ENCODE assay signal across 1 cellular context in the genomic region with DNA sequence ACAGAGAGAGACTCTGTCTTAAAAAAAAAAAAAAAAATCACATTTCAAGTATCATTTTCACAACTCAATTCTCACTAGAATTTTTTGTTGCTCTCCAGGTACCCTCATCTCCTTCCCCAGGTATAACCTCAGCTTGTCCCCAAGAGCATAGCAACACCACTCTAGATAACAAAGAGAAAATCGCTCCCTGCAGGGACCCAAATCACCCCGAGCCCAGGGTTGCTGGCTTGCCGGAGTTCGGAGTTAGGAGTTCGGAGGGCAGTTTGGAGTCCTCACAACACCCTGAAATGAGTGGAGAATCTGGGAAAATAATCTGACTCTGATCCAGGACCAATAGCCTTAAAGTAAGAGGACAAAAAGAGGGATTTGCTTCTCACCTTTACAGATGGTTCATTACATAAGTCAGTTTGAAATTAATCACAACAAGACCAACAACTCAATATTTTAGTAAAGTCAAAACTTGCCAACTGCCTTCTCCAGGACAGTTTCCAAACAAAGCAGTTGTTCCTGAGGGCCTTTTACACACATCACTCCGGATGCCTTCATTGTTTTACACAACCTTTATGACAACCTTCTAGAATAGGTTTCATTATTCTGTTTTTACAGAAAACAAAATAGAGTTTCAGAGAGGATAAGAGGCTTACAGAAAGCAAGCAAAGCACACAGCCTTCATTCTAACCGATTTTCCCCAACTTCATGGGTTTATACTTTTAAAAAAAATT.
TF ChIP-seq lines count a peak whose summit lies in the region.

No MANE protein-coding gene starts in this region.

TF ChIP-seq in WTC11, 78 proteins besides CTCF, POLR2A, EP300 and RAD21 (continued from another document):
- TF ChIP-seq GRHL2 (CRISPR knock-in tag; IDR thresholded peaks at IDR 0.05; ENCODE audit: insufficient replicate concordance, severe bottlenecking) (no peak), SMAD3 (CRISPR knock-in tag; IDR thresholded peaks at IDR 0.05; ENCODE audit: borderline replicate concordance) (no peak), GTF2I (CRISPR knock-in tag; conservative IDR thresholded peaks at IDR 0.05) (no peak), ELF4 (CRISPR knock-in tag; IDR thresholded peaks at IDR 0.05; ENCODE audit: low read depth) (no peak), MYBL2 (CRISPR knock-in tag; IDR thresholded peaks at IDR 0.05) (no peak)
- TF ChIP-seq, protein P1, sequence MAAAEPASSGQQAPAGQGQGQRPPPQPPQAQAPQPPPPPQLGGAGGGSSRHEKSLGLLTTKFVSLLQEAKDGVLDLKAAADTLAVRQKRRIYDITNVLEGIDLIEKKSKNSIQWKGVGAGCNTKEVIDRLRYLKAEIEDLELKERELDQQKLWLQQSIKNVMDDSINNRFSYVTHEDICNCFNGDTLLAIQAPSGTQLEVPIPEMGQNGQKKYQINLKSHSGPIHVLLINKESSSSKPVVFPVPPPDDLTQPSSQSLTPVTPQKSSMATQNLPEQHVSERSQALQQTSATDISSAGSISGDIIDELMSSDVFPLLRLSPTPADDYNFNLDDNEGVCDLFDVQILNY (CRISPR knock-in tag; IDR thresholded peaks at IDR 0.05): no peak
- TF ChIP-seq, protein P2, sequence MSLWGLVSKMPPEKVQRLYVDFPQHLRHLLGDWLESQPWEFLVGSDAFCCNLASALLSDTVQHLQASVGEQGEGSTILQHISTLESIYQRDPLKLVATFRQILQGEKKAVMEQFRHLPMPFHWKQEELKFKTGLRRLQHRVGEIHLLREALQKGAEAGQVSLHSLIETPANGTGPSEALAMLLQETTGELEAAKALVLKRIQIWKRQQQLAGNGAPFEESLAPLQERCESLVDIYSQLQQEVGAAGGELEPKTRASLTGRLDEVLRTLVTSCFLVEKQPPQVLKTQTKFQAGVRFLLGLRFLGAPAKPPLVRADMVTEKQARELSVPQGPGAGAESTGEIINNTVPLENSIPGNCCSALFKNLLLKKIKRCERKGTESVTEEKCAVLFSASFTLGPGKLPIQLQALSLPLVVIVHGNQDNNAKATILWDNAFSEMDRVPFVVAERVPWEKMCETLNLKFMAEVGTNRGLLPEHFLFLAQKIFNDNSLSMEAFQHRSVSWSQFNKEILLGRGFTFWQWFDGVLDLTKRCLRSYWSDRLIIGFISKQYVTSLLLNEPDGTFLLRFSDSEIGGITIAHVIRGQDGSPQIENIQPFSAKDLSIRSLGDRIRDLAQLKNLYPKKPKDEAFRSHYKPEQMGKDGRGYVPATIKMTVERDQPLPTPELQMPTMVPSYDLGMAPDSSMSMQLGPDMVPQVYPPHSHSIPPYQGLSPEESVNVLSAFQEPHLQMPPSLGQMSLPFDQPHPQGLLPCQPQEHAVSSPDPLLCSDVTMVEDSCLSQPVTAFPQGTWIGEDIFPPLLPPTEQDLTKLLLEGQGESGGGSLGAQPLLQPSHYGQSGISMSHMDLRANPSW (CRISPR knock-in tag; conservative IDR thresholded peaks at IDR 0.05; ENCODE audit: low read depth): no peak
- TF ChIP-seq, protein P3, sequence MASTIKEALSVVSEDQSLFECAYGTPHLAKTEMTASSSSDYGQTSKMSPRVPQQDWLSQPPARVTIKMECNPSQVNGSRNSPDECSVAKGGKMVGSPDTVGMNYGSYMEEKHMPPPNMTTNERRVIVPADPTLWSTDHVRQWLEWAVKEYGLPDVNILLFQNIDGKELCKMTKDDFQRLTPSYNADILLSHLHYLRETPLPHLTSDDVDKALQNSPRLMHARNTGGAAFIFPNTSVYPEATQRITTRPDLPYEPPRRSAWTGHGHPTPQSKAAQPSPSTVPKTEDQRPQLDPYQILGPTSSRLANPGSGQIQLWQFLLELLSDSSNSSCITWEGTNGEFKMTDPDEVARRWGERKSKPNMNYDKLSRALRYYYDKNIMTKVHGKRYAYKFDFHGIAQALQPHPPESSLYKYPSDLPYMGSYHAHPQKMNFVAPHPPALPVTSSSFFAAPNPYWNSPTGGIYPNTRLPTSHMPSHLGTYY (CRISPR knock-in tag; IDR thresholded peaks at IDR 0.05): no peak
- TF ChIP-seq, protein P4, sequence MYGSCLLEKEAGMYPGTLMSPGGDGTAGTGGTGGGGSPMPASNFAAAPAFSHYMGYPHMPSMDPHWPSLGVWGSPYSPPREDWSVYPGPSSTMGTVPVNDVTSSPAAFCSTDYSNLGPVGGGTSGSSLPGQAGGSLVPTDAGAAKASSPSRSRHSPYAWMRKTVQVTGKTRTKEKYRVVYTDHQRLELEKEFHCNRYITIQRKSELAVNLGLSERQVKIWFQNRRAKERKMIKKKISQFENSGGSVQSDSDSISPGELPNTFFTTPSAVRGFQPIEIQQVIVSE (CRISPR knock-in tag; IDR thresholded peaks at IDR 0.05; ENCODE audit: borderline replicate concordance): no peak
